In the genomic region with DNA sequence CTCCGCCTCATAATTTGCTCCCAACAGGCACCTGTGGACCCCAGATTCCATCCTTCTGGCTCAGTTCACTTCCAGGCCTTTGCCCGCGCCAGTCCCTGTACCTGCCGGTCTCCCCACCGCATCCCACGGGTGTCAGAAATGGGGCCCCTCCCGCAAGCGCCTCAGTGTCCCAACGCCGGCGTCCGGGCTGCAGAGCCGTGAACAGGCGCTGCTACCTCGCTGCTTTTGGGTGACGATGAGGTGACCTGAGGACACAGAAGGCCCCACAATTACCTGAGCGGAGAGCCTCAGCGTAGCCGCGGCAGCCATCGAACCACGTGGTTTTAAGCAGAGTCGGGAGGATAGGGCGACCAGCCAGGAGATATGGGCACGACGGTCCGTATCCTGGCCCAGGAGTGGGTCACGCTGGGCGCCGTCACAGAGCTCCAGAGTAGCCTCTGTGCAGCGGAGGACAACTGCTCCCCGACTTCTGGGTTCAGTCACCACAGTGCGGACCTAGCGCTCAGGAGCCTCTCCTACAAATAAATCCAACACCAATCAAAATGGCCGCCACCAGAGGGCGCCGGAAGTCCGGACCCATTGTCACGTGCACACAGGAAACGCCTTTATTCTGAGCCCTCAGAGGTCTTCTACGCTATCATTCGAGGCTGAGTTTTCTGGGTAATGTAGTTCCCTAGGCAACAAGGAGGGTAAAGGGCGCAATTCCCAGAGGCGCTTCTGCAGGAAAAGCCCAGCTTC, we compare ENCODE assay signal across 8 cellular contexts. TPM values are rescaled to one million over a fixed set of nuclear protein-coding genes. Genes with fewer than 3 reads are reported as not detected.
DNase-seq lines count a peak whose midpoint lies in the region; ATAC-seq and TF ChIP-seq lines count a peak whose summit lies in the region.

TSS of gene ZNF814 (minus strand) at position 544 of the 738 bp plus-strand sequence. CDS start at position 309, 235 bp downstream.

- H3K36me3 ChIP-seq in left lung: peaks cover 0 to 32% of the 10 kb centered on the region in 2 donors

- DNase-seq in AG08395 (ENCODE audit: low spot score): peak; percentile 73
- peak; percentile 94 for DNase-seq in NAMALWA (ENCODE audit: low spot score)
- DNase-seq in activated CD4-positive, alpha-beta T cell treated with anti-CD3 and anti-CD28 coated beads, Interleukin-2, amount 50 U/mL, for 24 hours (ENCODE audit: low read depth in 1 of 2, low spot score in 1 of 2): peak; percentile 76 to 79
- DNase-seq in dedifferentiated amniotic fluid mesenchymal stem cell (ENCODE audit: extremely low spot score): peak; percentile 79
- peak; percentile 79 to 81 for DNase-seq in left lung
- peak; percentile 86 for DNase-seq in stimulated activated CD4-positive, alpha-beta T cell treated with anti-CD3 and anti-CD28 coated beads, Interleukin-1b, Interleukin-23, amount 100 ng/mL, for 48 hours
- DNase-seq in NCI-H1092 treated with DMSO at 0.1 percent for 48 hours (lab: John Stamatoyannopoulos, UW): no peak

- ATAC-seq in GM19397 (IDR thresholded peaks at IDR 0.05; ENCODE audit: unreplicated experiment) (peak; percentile 74), left lung (peak; percentile 95)

- no peaks in the 10 kb centered on the region for H3K27me3 ChIP-seq in left lung

- peaks cover 0 to 12% of the 10 kb centered on the region in 2 donors for H3K4me1 ChIP-seq in left lung

- peak within 1 kb of the TSS; percentile 63 to 69 for H3K4me3 ChIP-seq in left lung

- TF ChIP-seq CTCF in left lung (IDR thresholded peaks at IDR 0.05): peak in 1 of 2 donors; percentile 29

- peaks cover 0 to 25% of the 10 kb centered on the region in 2 donors for H3K9me3 ChIP-seq in left lung

- H3K27ac ChIP-seq in left lung: peak within 1 kb of the TSS; percentile 56 to 73

- intact Hi-C loops in left lung (cut with DNase I): no loop called here

RNA-seq across cellular contexts. Expression of gene ZNF814, which starts in this region (rescaled TPM):
- 10 to 100 TPM; 10.7 to 21.0 TPM for total RNA-seq in left lung
